8 cellular contexts compared by ENCODE assay signal in the genomic region with DNA sequence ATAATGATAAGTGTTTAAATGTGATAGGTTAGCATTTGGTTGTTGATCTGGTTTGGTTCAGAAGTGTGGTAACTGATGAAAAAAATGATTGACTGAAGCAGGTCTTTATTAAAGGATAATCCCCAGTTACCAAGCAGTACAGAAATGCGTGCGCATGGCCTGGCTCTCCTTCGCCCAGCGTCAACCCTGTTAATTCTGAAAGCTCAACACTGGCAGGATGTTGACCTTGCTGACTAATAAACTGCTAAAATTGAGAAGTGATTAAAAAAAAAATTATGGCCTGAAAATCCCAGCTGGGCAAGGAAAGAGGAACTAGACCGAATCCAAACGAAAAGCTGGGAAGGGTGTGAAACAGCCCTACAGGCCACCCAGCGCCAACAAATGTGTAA. TPM values are rescaled to one million over a fixed set of nuclear protein-coding genes. Genes with fewer than 3 reads are reported as not detected.
DNase-seq lines count a peak whose midpoint lies in the region; ATAC-seq lines count a peak whose summit lies in the region.

No MANE protein-coding gene starts in this region.

- H3K9me3 Mint-ChIP-seq in T-cell = no peaks in the 10 kb centered on the region

- no peak overlapping the region for H3K27ac Mint-ChIP-seq in T-cell

- H3K4me3 Mint-ChIP-seq in T-cell = peak overlapping the region; percentile 41 to 67 (median 61)

- DNase-seq in NCI-H748 treated with DMSO at 0.1 percent for 48 hours (lab: John Stamatoyannopoulos, UW) (peak; percentile 11), NCI-H748 (lab: John Stamatoyannopoulos, UW; ENCODE audit: unreplicated experiment) (no peak), T-cell (no peak), germinal center (ENCODE audit: low spot score) (peak; percentile 9), skeletal muscle cell (ENCODE audit: low read depth) (no peak), NCI-H1105 (lab: John Stamatoyannopoulos, UW) (no peak), DMS 273 treated with DMSO at 0.1 percent for 48 hours (lab: John Stamatoyannopoulos, UW) (no peak)

- ATAC-seq in HG02798 (IDR thresholded peaks at IDR 0.05; ENCODE audit: poor library complexity, unreplicated experiment) (peak; percentile 32), T-cell (replicated peaks in 1 of 4) (no peak)

- CTCF ChIA-PET in T-cell (lab: Charles Lee) = no interaction called here

- peaks cover 5 to 10% (median 6%) of the 10 kb centered on the region in 3 donors for H3K4me1 Mint-ChIP-seq in T-cell

- peak overlapping the region; percentile 68 for H3K4me3 ChIP-seq in skeletal muscle cell (ENCODE audit: low read depth, low read length)

- H3K27me3 Mint-ChIP-seq in T-cell = peaks cover 29 to 46% of the 10 kb centered on the region in 2 donors

- POLR2A ChIA-PET in T-cell (lab: Charles Lee) = no interaction called here

- H3K36me3 Mint-ChIP-seq in T-cell = no peaks in the 10 kb centered on the region

RNA-seq across cellular contexts. Expression of gene SHTN1, which starts 0.8 kb away (rescaled TPM):
- under 1 TPM; 0.35 to 0.80 (median 0.44) TPM for total RNA-seq in T-cell

Comparison
In these comparisons a context has a peak if more than half of its experiments do, and no peak if none do; other contexts are left out.
1. DNase-seq: peak in NCI-H748 treated with DMSO at 0.1 percent for 48 hours (single experiment) and germinal center (single experiment); none in NCI-H748 (single experiment), T-cell (0 of 34), skeletal muscle cell (single experiment), NCI-H1105 (single experiment) and DMS 273 treated with DMSO at 0.1 percent for 48 hours (single experiment).